In the genomic region with DNA sequence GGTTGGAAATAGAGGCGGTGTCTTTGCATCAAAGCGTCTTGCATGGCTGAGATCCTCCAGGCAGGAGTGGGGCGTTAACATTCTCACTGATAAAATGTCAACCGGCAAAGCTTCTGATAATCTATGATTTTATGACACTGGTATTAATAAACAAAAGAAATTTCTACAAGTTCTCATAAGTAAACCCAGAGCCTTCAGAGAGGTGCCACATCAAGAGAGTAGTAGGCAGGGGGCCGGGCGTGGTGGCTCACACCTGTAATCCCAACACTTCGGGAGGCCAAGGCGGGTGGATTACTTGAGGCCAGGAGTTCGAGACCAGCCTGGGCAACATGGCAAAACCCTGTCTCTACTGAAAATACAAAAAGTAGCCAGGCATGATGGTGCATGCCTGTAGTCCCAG, we compare ENCODE assay signal across 9 cellular contexts. TPM values are rescaled to one million over a fixed set of nuclear protein-coding genes. Genes with fewer than 3 reads are reported as not detected.
DNase-seq lines count a peak whose midpoint lies in the region; FAIRE-seq and TF ChIP-seq lines count a peak whose summit lies in the region.
"Not testable (repeated sequence)": the region's sequence is repeated elsewhere in the genome, so short reads cannot be mapped to it uniquely, and the experiment has no call there.
"Had no signal": no experiment of that assay in that cellular context is flagged by ENCODE, and none has a peak within 500 bp of the region (broad histone marks: within the 10 kb centered on the region; RNA-seq: fewer than 3 reads in every experiment).

No MANE protein-coding gene starts in this region.

- peaks cover 31% of the 10 kb centered on the region for H3K36me3 Mint-ChIP-seq in Caco-2 (ENCODE audit: insufficient read depth, unreplicated experiment)
- not testable (repeated sequence) for H3K36me3 Mint-ChIP-seq in neural progenitor cell

- not testable (repeated sequence) for TF ChIP-seq EP300 in H1 (IDR thresholded peaks at IDR 0.05; ENCODE audit: borderline replicate concordance in 1 of 2, low read depth in 2 of 2, low read length in 2 of 2)

- WGBS in H1 (ENCODE audit: extremely low coverage in 1 of 2, insufficient coverage in 1 of 2, insufficient read length in 1 of 2, insufficient replicate concordance in 2 of 2, low coverage in 1 of 2, low lambda C conversion rate in 2 of 2, missing lambda C conversion rate in 1 of 2), 2 experiments: 85% methylated on average over 9 of the region's 9 CpGs; no CpG with 5 or more reads in 1 of the 2 experiments
- 58 to 71% (median 68%) methylated on average over 9 of the region's 9 CpGs for WGBS in small intestine, 3 donors

- H3K27ac Mint-ChIP-seq in Caco-2 (ENCODE audit: unreplicated experiment); neural progenitor cell: not testable (repeated sequence)

- peak overlapping the region in 2 of 4 experiments; percentile 78 to 88; a peak in 1 of 7 replicates for H3K9ac ChIP-seq in H1 (replicated peaks in 1 of 4; ENCODE audit: extremely low read depth in 1 of 4, low read depth in 3 of 4, low read length in 3 of 4)
- H3K9ac ChIP-seq in kidney (ENCODE audit: low read length in 2 of 2): peak overlapping the region; percentile 89 to 94
- H3K9ac ChIP-seq in neural progenitor cell: not testable (repeated sequence)

- H3K27me3 ChIP-seq in Caco-2 (replicated peaks; ENCODE audit: control insufficient read depth, insufficient read depth, low read length); WERI-Rb-1 (ENCODE audit: insufficient read depth, low read depth, severe bottlenecking); H1 (replicated peaks in 1 of 4; ENCODE audit: control insufficient read depth in 3 of 4, extremely low read depth in 1 of 4, insufficient read depth in 3 of 4, low read length in 3 of 4); neural progenitor cell; small intestine (ENCODE audit: control insufficient read depth in 2 of 2, insufficient read depth in 2 of 2, low read length in 2 of 2); vagina: not testable (repeated sequence)

- peaks cover 51% of the 10 kb centered on the region for H3F3A ChIP-seq in neural progenitor cell (ENCODE audit: low read depth)

- H3K23ac ChIP-seq in H1 (ENCODE audit: insufficient read length): not testable (repeated sequence)

- not testable (repeated sequence) for H3K79me1 ChIP-seq in H1 (ENCODE audit: low read depth, low read length)

- not testable (repeated sequence) for H2BK120ac ChIP-seq in H1 (replicated peaks; ENCODE audit: low read depth, low read length)

- TF ChIP-seq RAD21 in H1 (IDR thresholded peaks at IDR 0.05 in 1 of 2, conservative IDR thresholded peaks at IDR 0.05 in 1 of 2; ENCODE audit: low read depth in 2 of 2, low read length in 2 of 2): not testable (repeated sequence)

- peak overlapping the region; percentile 41 for H3K4me3 ChIP-seq in Caco-2 (ENCODE audit: low read depth, low read length)
- peak overlapping the region; percentile 70 for H3K4me3 ChIP-seq in NB4 (ENCODE audit: low read depth, low read length)
- H3K4me3 ChIP-seq in WERI-Rb-1 (ENCODE audit: low read depth, low read length): peak overlapping the region; percentile 55
- peak overlapping the region; percentile 40 to 69 (median 52); a peak in 7 of 8 replicates for H3K4me3 ChIP-seq in H1 (ENCODE audit: extremely low read depth in 1 of 4, insufficient read depth in 2 of 4, low read depth in 3 of 4, low read length in 4 of 4)
- peak overlapping the region in 1 of 2 donors; percentile 77 for H3K4me3 ChIP-seq in kidney (ENCODE audit: low read length in 2 of 2)
- peak overlapping the region; percentile 90 for H3K4me3 ChIP-seq in neural progenitor cell
- not testable (repeated sequence) for H3K4me3 ChIP-seq in small intestine (ENCODE audit: low read depth in 1 of 2, low read length in 2 of 2); vagina

- H3K27ac ChIP-seq in WERI-Rb-1 (peak overlapping the region; percentile 98), H1 (ENCODE audit: low read depth, low read length) (peak overlapping the region; percentile 95; the same call in 1 of the 2 replicates), kidney (ENCODE audit: low read depth in 2 of 2, low read length in 2 of 2) (peak overlapping the region in 1 of 2 donors; percentile 99), neural progenitor cell (peak overlapping the region; percentile 99), small intestine (ENCODE audit: low read depth in 1 of 2, low read length in 1 of 2) (peak overlapping the region; percentile 92 to 93), vagina (peak overlapping the region; percentile 97)

- not testable (repeated sequence) for H3K56ac ChIP-seq in H1 (replicated peaks; ENCODE audit: insufficient read length, low read depth, low read length)

- BruUV-seq in Caco-2 (replicated peaks; lab: Mats Ljungman, UMichigan): not testable (repeated sequence)

- not testable (repeated sequence) for H3K9me3 ChIP-seq in Caco-2; WERI-Rb-1 (ENCODE audit: severe bottlenecking); H1 (ENCODE audit: insufficient read depth in 2 of 2, low read depth in 1 of 2, low read length in 1 of 2); kidney (ENCODE audit: control insufficient read depth in 1 of 2, low read length in 2 of 2); neural progenitor cell (ENCODE audit: low read depth); small intestine (ENCODE audit: control insufficient read depth, low read depth); vagina

- not testable (repeated sequence) for H3K4ac ChIP-seq in H1 (replicated peaks; ENCODE audit: insufficient read length, low read depth, low read length)

- H3K79me2 ChIP-seq in H1 (ENCODE audit: control insufficient read depth in 1 of 2, insufficient read depth in 2 of 2, low read length in 2 of 2): peaks cover 0 to 15% of the 10 kb centered on the region in 2 experiments; a peak in 2 of 4 replicates
- H3K79me2 ChIP-seq in neural progenitor cell (ENCODE audit: low read depth): peaks cover 15% of the 10 kb centered on the region

- H2BK15ac ChIP-seq in H1 (ENCODE audit: low read length): not testable (repeated sequence)

- DNase-seq in Caco-2: peak; percentile 54 to 56
- not testable (repeated sequence) for DNase-seq in NB4 (ENCODE audit: low read depth); WERI-Rb-1; H1 (ENCODE audit: low read depth in 1 of 2, low spot score in 2 of 2); neural progenitor cell (ENCODE audit: low spot score); vagina (ENCODE audit: extremely low spot score in 2 of 2)
- peak; percentile 75 for DNase-seq in kidney
- peak; percentile 25 for DNase-seq in small intestine

- H3K4me1 Mint-ChIP-seq in Caco-2 (ENCODE audit: low read depth, unreplicated experiment): peaks cover 19% of the 10 kb centered on the region
- H3K4me1 Mint-ChIP-seq in neural progenitor cell: peaks cover 24% of the 10 kb centered on the region

- not testable (repeated sequence) for H4K8ac ChIP-seq in H1 (ENCODE audit: extremely low read depth, insufficient read depth, low read length)

- POLR2A ChIA-PET in Caco-2 (lab: Charles Lee) (interaction anchor here (0.6 to 3.0 kb wide), 8 partner anchors 9 to 1061 kb away, joined by 3 to 19 read pairs (median 5); partner anchors contain the start of genes STX5 and ZBTB3), H1 (lab: Charles Lee; ENCODE audit: partially characterized antibody) (interaction anchor here (1.0 to 20.0 kb wide), 12 partner anchors 11 to 178 kb away, joined by 3 to 2104 read pairs (median 29); partner anchors contain the start of genes BSCL2, C11orf98, CSKMT and GNG3)

- H2AK5ac ChIP-seq in H1 (ENCODE audit: low read depth, low read length): not testable (repeated sequence)

- not testable (repeated sequence) for H3K4me3 Mint-ChIP-seq in Caco-2 (ENCODE audit: unreplicated experiment); neural progenitor cell

- H4K91ac ChIP-seq in H1 (replicated peaks; ENCODE audit: insufficient read length, low read length): not testable (repeated sequence)

- CTCF ChIA-PET in Caco-2 (lab: Charles Lee) (interaction anchor here (0.6 to 1.1 kb wide), 2 partner anchors 231 to 1422 kb away, joined by 3 to 5 read pairs; no protein-coding TSS in a partner anchor), H1 (lab: Charles Lee; ENCODE audit: partially characterized antibody) (interaction anchor here (0.7 to 1.4 kb wide), 2 partner anchors 9 to 30 kb away, joined by 3 read pairs; no protein-coding TSS in a partner anchor)

- H3K9me3 Mint-ChIP-seq in Caco-2 (ENCODE audit: unreplicated experiment); neural progenitor cell: not testable (repeated sequence)

- not testable (repeated sequence) for TF ChIP-seq CTCF in Caco-2 (IDR thresholded peaks at IDR 0.05; ENCODE audit: insufficient read depth in 1 of 2, low read depth in 1 of 2, low read length in 1 of 2, severe bottlenecking in 1 of 2, unreplicated experiment in 1 of 2); NB4 (IDR thresholded peaks at IDR 0.05; ENCODE audit: low read depth, low read length); WERI-Rb-1 (IDR thresholded peaks at IDR 0.05; ENCODE audit: low read depth, low read length); H1 (IDR thresholded peaks at IDR 0.05; ENCODE audit: control extremely low read depth in 1 of 3, insufficient read depth in 1 of 3, low read depth in 1 of 3, low read length in 3 of 3); kidney (IDR thresholded peaks at IDR 0.05; ENCODE audit: borderline replicate concordance, extremely low read depth, insufficient read depth); neural progenitor cell (IDR thresholded peaks at IDR 0.05); vagina (IDR thresholded peaks at IDR 0.05)

- not testable (repeated sequence) for H3K4me1 ChIP-seq in Caco-2; H1 (replicated peaks in 1 of 4; ENCODE audit: control insufficient read depth in 3 of 4, insufficient read depth in 4 of 4, low read length in 3 of 4); neural progenitor cell; small intestine (ENCODE audit: control insufficient read depth in 2 of 2, insufficient read depth in 1 of 2, low read depth in 1 of 2, low read length in 1 of 2)
- peaks cover 6 to 11% of the 10 kb centered on the region in 2 donors for H3K4me1 ChIP-seq in kidney (ENCODE audit: control insufficient read depth in 1 of 2, insufficient read depth in 1 of 2, low read depth in 1 of 2, low read length in 2 of 2)
- H3K4me1 ChIP-seq in vagina: peaks cover 28% of the 10 kb centered on the region

- not testable (repeated sequence) for H2BK20ac ChIP-seq in H1 (ENCODE audit: low read length)

- not testable (repeated sequence) for H3K27me3 Mint-ChIP-seq in Caco-2 (ENCODE audit: insufficient read depth, unreplicated experiment); neural progenitor cell (ENCODE audit: insufficient read depth, low read depth)

- not testable (repeated sequence) for H2AFZ ChIP-seq in H1 (ENCODE audit: low read length)
- H2AFZ ChIP-seq in neural progenitor cell (replicated peaks): peak overlapping the region; percentile 12

- H3K14ac ChIP-seq in H1 (ENCODE audit: insufficient read length): not testable (repeated sequence)

- not testable (repeated sequence) for H3K36me3 ChIP-seq in Caco-2 (ENCODE audit: control insufficient read depth, insufficient read depth, low read length); WERI-Rb-1; H1 (ENCODE audit: control insufficient read depth in 2 of 4, insufficient read depth in 4 of 4, low read length in 3 of 4); kidney (ENCODE audit: control insufficient read depth in 1 of 2, insufficient read depth in 2 of 2, low read length in 2 of 2); neural progenitor cell; small intestine (ENCODE audit: control insufficient read depth in 2 of 2, insufficient read depth in 2 of 2, low read length in 2 of 2); vagina

- H3K18ac ChIP-seq in H1 (ENCODE audit: extremely low read depth, low read length): not testable (repeated sequence)

- not testable (repeated sequence) for FAIRE-seq in H1 (lab: Jason Lieb, UNC); kidney (lab: Jason Lieb, UNC); small intestine (lab: Jason Lieb, UNC)

- TF ChIP-seq POLR2A in NB4 (IDR thresholded peaks at IDR 0.05; ENCODE audit: extremely low read depth, insufficient read length); H1 (IDR thresholded peaks at IDR 0.05; ENCODE audit: control extremely low read depth in 1 of 2, low read depth in 2 of 2, low read length in 2 of 2); vagina (IDR thresholded peaks at IDR 0.05): not testable (repeated sequence)

- H2BK12ac ChIP-seq in H1 (ENCODE audit: low read depth, low read length): 0 out of 2 replicates have a peak overlapping the region, but pooled peaks have one; percentile 82

- H4K5ac ChIP-seq in H1 (ENCODE audit: insufficient read length, low read depth, low read length): not testable (repeated sequence)

- H4K20me1 ChIP-seq in H1 (replicated peaks in 1 of 2; ENCODE audit: control insufficient read depth in 1 of 2, insufficient read depth in 2 of 2, low read length in 2 of 2); neural progenitor cell (ENCODE audit: low read depth): not testable (repeated sequence)

- H3K4me2 ChIP-seq in H1 (ENCODE audit: insufficient read depth in 1 of 2, low read depth in 2 of 2, low read length in 2 of 2): peak overlapping the region; percentile 77 to 99
- peak overlapping the region; percentile 89 for H3K4me2 ChIP-seq in neural progenitor cell

- H2BK5ac ChIP-seq in H1 (ENCODE audit: low read depth, low read length): not testable (repeated sequence)

- H3K23me2 ChIP-seq in H1 (ENCODE audit: low read depth, low read length): peaks cover 20% of the 10 kb centered on the region

- intact Hi-C loops in Caco-2 (cut with micrococcal nuclease; ENCODE audit: unreplicated experiment): loop anchor here (1.0 to 2.0 kb wide), 4 partner anchors 7 to 38 kb away; no protein-coding TSS in a partner anchor
- intact Hi-C loops in kidney (cut with DNase I); vagina (cut with DNase I): not testable (repeated sequence)

RNA-seq across cellular contexts. Expression of gene WDR74, which starts 3.5 kb away (rescaled TPM):
- 112 and 115 TPM in 2 replicates for total RNA-seq in Caco-2 (2022)
- 97.0 and 101 TPM in 2 replicates for total RNA-seq in H1 (2021; fragmentation: NEBNext Ultra II Directional; extraction: Animal tissue kit (Norgen Biotek cat#: 25700))
- polyA plus RNA-seq in H1 (2011; rRNA removed): 93.6 and 116 TPM in 2 replicates
- polyA plus RNA-seq in H1 (2011; cell fraction: cytosol; rRNA removed): 135 TPM
- 190 TPM for polyA plus RNA-seq in H1 (2011; cell fraction: nucleus; rRNA removed)
- polyA plus RNA-seq in H1 (2012, experiment 1 of 2): 95.4 to 119 TPM (median 109 TPM) in 4 replicates
- 101 TPM for polyA plus RNA-seq in H1 (2012, experiment 2 of 2)
- 67.2 TPM for polyA plus RNA-seq in H1 (2013, experiment 1 of 2)
- 61.7 TPM for polyA plus RNA-seq in H1 (2013, experiment 2 of 2)
- 66.3 and 69.1 TPM in 2 replicates for polyA minus RNA-seq in H1 (2011; rRNA and poly(A)+ RNA removed)
- 45.6 TPM for polyA minus RNA-seq in H1 (2011; cell fraction: cytosol; rRNA and poly(A)+ RNA removed)
- 387 TPM for polyA minus RNA-seq in H1 (2011; cell fraction: nucleus; rRNA and poly(A)+ RNA removed)
- 48.9 TPM for total RNA-seq in kidney
- polyA plus RNA-seq in kidney (ENCODE audit: insufficient read depth, low read depth, low replicate concordance): 38.5 TPM
- total RNA-seq in neural progenitor cell (ENCODE audit: low replicate concordance): 40.0 and 47.4 TPM in 2 replicates
- polyA plus RNA-seq in small intestine: 10 to 100 TPM; 30.3 to 47.5 (median 34.0) TPM
- 51.8 TPM for total RNA-seq in vagina

RNA-seq across cellular contexts. Expression of gene TEX54, which starts 10.2 kb away (rescaled TPM):
- total RNA-seq in Caco-2 (2022) (0.95 TPM in 1 of 2 replicates, not detected in the other), kidney (not detected), neural progenitor cell (ENCODE audit: low replicate concordance) (not detected in 2 replicates), vagina (not detected)
- total RNA-seq in H1 (2021; fragmentation: NEBNext Ultra II Directional; extraction: Animal tissue kit (Norgen Biotek cat#: 25700)): 1.2 TPM in 1 of 2 replicates, not detected in the other
- polyA plus RNA-seq in H1 (2011; rRNA removed) (not detected in 2 replicates), kidney (ENCODE audit: insufficient read depth, low read depth, low replicate concordance) (not detected), small intestine (not detected)
- polyA plus RNA-seq in H1 (2011; cell fraction: cytosol; rRNA removed): not detected
- polyA plus RNA-seq in H1 (2011; cell fraction: nucleus; rRNA removed): not detected
- polyA plus RNA-seq in H1 (2012, experiment 1 of 2): 0.92 to 1.3 TPM (median 1.1 TPM) in 3 of 4 replicates, not detected in the other
- not detected for polyA plus RNA-seq in H1 (2012, experiment 2 of 2)
- polyA plus RNA-seq in H1 (2013, experiment 1 of 2): not detected
- polyA plus RNA-seq in H1 (2013, experiment 2 of 2): not detected
- not detected in 2 replicates for polyA minus RNA-seq in H1 (2011; rRNA and poly(A)+ RNA removed)
- not detected for polyA minus RNA-seq in H1 (2011; cell fraction: cytosol; rRNA and poly(A)+ RNA removed)
- polyA minus RNA-seq in H1 (2011; cell fraction: nucleus; rRNA and poly(A)+ RNA removed): 1.8 TPM
- total RNA-seq: mucosa of gallbladder had no signal

RNA-seq across cellular contexts. Expression of gene STX5, which starts 11.0 kb away (rescaled TPM):
- total RNA-seq in Caco-2 (2022) (39.9 and 44.2 TPM in 2 replicates), kidney (39.6 TPM), neural progenitor cell (ENCODE audit: low replicate concordance) (30.2 and 32.9 TPM in 2 replicates), vagina (35.6 TPM)
- total RNA-seq in H1 (2021; fragmentation: NEBNext Ultra II Directional; extraction: Animal tissue kit (Norgen Biotek cat#: 25700)): 24.2 and 25.3 TPM in 2 replicates
- polyA plus RNA-seq in H1 (2011; rRNA removed) (23.4 and 28.5 TPM in 2 replicates), kidney (ENCODE audit: insufficient read depth, low read depth, low replicate concordance) (44.6 TPM), small intestine (10 to 100 TPM; 22.6 to 38.6 (median 24.8) TPM)
- polyA plus RNA-seq in H1 (2011; cell fraction: cytosol; rRNA removed): 25.1 TPM
- 24.0 TPM for polyA plus RNA-seq in H1 (2011; cell fraction: nucleus; rRNA removed)
- polyA plus RNA-seq in H1 (2012, experiment 1 of 2): 25.6 to 34.1 TPM (median 29.2 TPM) in 4 replicates
- 28.3 TPM for polyA plus RNA-seq in H1 (2012, experiment 2 of 2)
- 15.6 TPM for polyA plus RNA-seq in H1 (2013, experiment 1 of 2)
- 15.0 TPM for polyA plus RNA-seq in H1 (2013, experiment 2 of 2)
- 34.6 and 35.5 TPM in 2 replicates for polyA minus RNA-seq in H1 (2011; rRNA and poly(A)+ RNA removed)
- polyA minus RNA-seq in H1 (2011; cell fraction: cytosol; rRNA and poly(A)+ RNA removed): 13.8 TPM
- polyA minus RNA-seq in H1 (2011; cell fraction: nucleus; rRNA and poly(A)+ RNA removed): 15.9 TPM

RNA-seq across cellular contexts. Expression of gene NXF1, which starts 37.7 kb away (rescaled TPM):
- total RNA-seq in Caco-2 (2022) (77.5 and 77.6 TPM in 2 replicates), kidney (83.8 TPM), neural progenitor cell (ENCODE audit: low replicate concordance) (23.6 and 36.5 TPM in 2 replicates), vagina (64.1 TPM)
- total RNA-seq in H1 (2021; fragmentation: NEBNext Ultra II Directional; extraction: Animal tissue kit (Norgen Biotek cat#: 25700)): 44.8 and 49.8 TPM in 2 replicates
- polyA plus RNA-seq in H1 (2011; rRNA removed) (48.1 and 63.6 TPM in 2 replicates), kidney (ENCODE audit: insufficient read depth, low read depth, low replicate concordance) (70.7 TPM), small intestine (100 to 1,000 TPM in 2 of 3 donors, 10 to 100 TPM in 1; 48.2 to 188 (median 131) TPM)
- polyA plus RNA-seq in H1 (2011; cell fraction: cytosol; rRNA removed): 27.3 TPM
- polyA plus RNA-seq in H1 (2011; cell fraction: nucleus; rRNA removed): 129 TPM
- polyA plus RNA-seq in H1 (2012, experiment 1 of 2): 51.2 to 60.5 TPM (median 56.5 TPM) in 4 replicates
- polyA plus RNA-seq in H1 (2012, experiment 2 of 2): 34.5 TPM
- polyA plus RNA-seq in H1 (2013, experiment 1 of 2): 38.0 TPM
- polyA plus RNA-seq in H1 (2013, experiment 2 of 2): 35.0 TPM
- polyA minus RNA-seq in H1 (2011; rRNA and poly(A)+ RNA removed): 31.5 and 31.8 TPM in 2 replicates
- polyA minus RNA-seq in H1 (2011; cell fraction: cytosol; rRNA and poly(A)+ RNA removed): 20.5 TPM
- 20.0 TPM for polyA minus RNA-seq in H1 (2011; cell fraction: nucleus; rRNA and poly(A)+ RNA removed)

RNA-seq across cellular contexts. Expression of gene SLC3A2, which starts 37.8 kb away (rescaled TPM):
- 763 and 879 TPM in 2 replicates for total RNA-seq in Caco-2 (2022)
- 393 and 410 TPM in 2 replicates for total RNA-seq in H1 (2021; fragmentation: NEBNext Ultra II Directional; extraction: Animal tissue kit (Norgen Biotek cat#: 25700))
- polyA plus RNA-seq in H1 (2011; rRNA removed): 435 and 574 TPM in 2 replicates
- 408 TPM for polyA plus RNA-seq in H1 (2011; cell fraction: cytosol; rRNA removed)
- 721 TPM for polyA plus RNA-seq in H1 (2011; cell fraction: nucleus; rRNA removed)
- 317 to 394 TPM (median 319 TPM) in 4 replicates for polyA plus RNA-seq in H1 (2012, experiment 1 of 2)
- polyA plus RNA-seq in H1 (2012, experiment 2 of 2): 437 TPM
- polyA plus RNA-seq in H1 (2013, experiment 1 of 2): 405 TPM
- polyA plus RNA-seq in H1 (2013, experiment 2 of 2): 379 TPM
- 281 and 291 TPM in 2 replicates for polyA minus RNA-seq in H1 (2011; rRNA and poly(A)+ RNA removed)
- polyA minus RNA-seq in H1 (2011; cell fraction: cytosol; rRNA and poly(A)+ RNA removed): 357 TPM
- polyA minus RNA-seq in H1 (2011; cell fraction: nucleus; rRNA and poly(A)+ RNA removed): 226 TPM
- 203 TPM for total RNA-seq in kidney
- polyA plus RNA-seq in kidney (ENCODE audit: insufficient read depth, low read depth, low replicate concordance): 299 TPM
- 99.8 and 130 TPM in 2 replicates for total RNA-seq in neural progenitor cell (ENCODE audit: low replicate concordance)
- 100 to 1,000 TPM; 124 to 200 (median 176) TPM for polyA plus RNA-seq in small intestine
- total RNA-seq in vagina: 169 TPM
